Comparison of ENCODE assay signal across 2 cellular contexts in the genomic region with DNA sequence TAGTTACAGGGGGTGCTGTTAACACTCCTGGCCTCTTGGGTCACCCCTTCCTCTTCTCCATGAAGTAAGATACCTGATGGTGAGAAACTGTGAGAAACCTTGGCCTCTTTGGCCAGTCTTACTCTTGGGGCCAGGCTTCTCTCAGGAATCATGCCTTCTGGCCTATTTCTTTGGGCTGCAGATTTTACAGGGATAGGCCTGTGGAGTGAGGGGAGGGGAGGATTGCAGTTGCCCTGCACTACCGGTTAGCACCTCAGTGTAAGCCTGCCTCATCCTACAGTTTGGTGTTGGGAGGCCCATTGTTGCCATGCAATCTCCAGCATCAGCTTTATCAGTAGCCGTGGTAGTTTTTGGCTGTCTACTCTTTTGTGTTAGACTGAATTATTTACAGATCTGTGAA.
TF ChIP-seq lines count a peak whose summit lies in the region.

No MANE protein-coding gene starts in this region.

TF ChIP-seq in GM23338, 12 proteins besides CTCF, POLR2A, EP300 and RAD21 (continued from another document):
- TF ChIP-seq REST (IDR thresholded peaks at IDR 0.05; ENCODE audit: unreplicated experiment) (no peak), ZNF462 (CRISPR knock-in tag; IDR thresholded peaks at IDR 0.05) (no peak), JUNB (IDR thresholded peaks at IDR 0.05; ENCODE audit: unreplicated experiment) (no peak), ETS1 (IDR thresholded peaks at IDR 0.05) (no peak), ZNF331 (CRISPR knock-in tag; IDR thresholded peaks at IDR 0.05; ENCODE audit: low read depth) (no peak), CREB1 (CRISPR knock-in tag; IDR thresholded peaks at IDR 0.05; ENCODE audit: low read depth) (no peak)
TF ChIP-seq in GM23338: peak in this region for 0.

TF ChIP-seq in K562, 482 proteins besides CTCF, POLR2A, EP300 and RAD21:
- TF ChIP-seq HMGXB4 (CRISPR knock-in tag; IDR thresholded peaks at IDR 0.05) (no peak), STAG1 (CRISPR knock-in tag; IDR thresholded peaks at IDR 0.05; ENCODE audit: borderline replicate concordance) (no peak), ETS1 (conservative IDR thresholded peaks at IDR 0.05; ENCODE audit: control insufficient read depth, low read depth, low read length) (no peak), ETV6 (IDR thresholded peaks at IDR 0.05; ENCODE audit: borderline replicate concordance in 1 of 2, low read depth in 2 of 2, low read length in 1 of 2) (no peak), ETV6 (CRISPR knock-in tag; IDR thresholded peaks at IDR 0.05; ENCODE audit: borderline replicate concordance) (no peak), HLTF (IDR thresholded peaks at IDR 0.05) (no peak)
TF ChIP-seq in K562: peak in this region for 0.
